In the genomic region with DNA sequence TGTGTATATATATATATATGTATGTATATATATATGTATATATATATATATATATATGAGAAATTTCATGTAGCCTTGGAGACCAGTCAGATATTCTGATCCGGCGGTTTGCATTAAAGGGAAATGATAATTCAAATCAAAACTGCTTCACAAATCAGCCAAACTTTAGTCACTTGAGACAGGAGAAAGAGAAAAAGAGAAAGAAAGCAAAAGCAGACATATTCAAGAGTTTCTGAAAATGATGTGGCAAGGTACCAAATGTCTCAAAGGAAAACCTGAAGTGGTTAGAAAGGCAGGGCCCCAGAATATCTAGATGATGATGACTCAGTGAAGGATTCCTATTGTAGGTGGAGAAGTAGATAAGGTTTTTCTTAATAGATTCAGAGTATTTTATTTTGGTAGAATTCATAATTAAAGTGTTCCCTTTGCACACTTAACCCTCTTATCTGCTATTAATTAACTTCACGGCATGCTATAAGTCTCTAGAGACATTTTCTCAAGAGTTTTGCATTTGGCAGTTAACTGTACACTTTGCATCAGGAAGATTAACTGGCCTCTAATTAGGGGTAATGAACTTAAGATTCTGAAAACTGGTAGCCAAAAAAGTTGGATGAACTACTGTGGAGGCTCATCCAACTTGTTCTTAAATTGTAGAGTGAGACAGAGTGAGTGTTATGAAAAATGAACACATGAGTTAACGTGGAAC, we compare ENCODE assay signal across 12 cellular contexts. TPM values are rescaled to one million over a fixed set of nuclear protein-coding genes. Genes with fewer than 3 reads are reported as not detected.
DNase-seq lines count a peak whose midpoint lies in the region; ATAC-seq and TF ChIP-seq lines count a peak whose summit lies in the region.
"Had no signal": no experiment of that assay in that cellular context is flagged by ENCODE, and none has a peak within 500 bp of the region (broad histone marks: within the 10 kb centered on the region; RNA-seq: fewer than 3 reads in every experiment).

No MANE protein-coding gene starts in this region.

- peaks cover 13 to 31% of the 10 kb centered on the region in 2 donors for H3K4me1 Mint-ChIP-seq in effector memory CD8-positive, alpha-beta T cell (ENCODE audit: low read depth in 2 of 2)
- H3K4me1 Mint-ChIP-seq: neural crest cell had no signal

- no CpG with 5 or more reads among the region's 4 CpGs for WGBS in mesendoderm (ENCODE audit: extremely low coverage, insufficient coverage, low lambda C conversion rate)
- 94% methylated on average over 4 of the region's 4 CpGs for WGBS in prostate gland

- H3K4ac ChIP-seq in mesendoderm (ENCODE audit: low read depth, low read length) = no peak overlapping the region

- H2BK5ac ChIP-seq in mesendoderm (ENCODE audit: low read length) = no peak overlapping the region

- H3K27me3 Mint-ChIP-seq in effector memory CD8-positive, alpha-beta T cell = no peaks in the 10 kb centered on the region

- no peak overlapping the region for H3K4me2 ChIP-seq in mesendoderm (ENCODE audit: low read length)

- H3K27me3 ChIP-seq in mesendoderm (ENCODE audit: insufficient read depth, low read length, poor library complexity) (no peaks in the 10 kb centered on the region), prostate gland (replicated peaks; ENCODE audit: insufficient read depth) (no peaks in the 10 kb centered on the region)

- ATAC-seq in GM18868 (IDR thresholded peaks at IDR 0.05; ENCODE audit: unreplicated experiment) (peak; percentile 89), GM21515 (IDR thresholded peaks at IDR 0.05; ENCODE audit: unreplicated experiment) (peak; percentile 89), HG03342 (IDR thresholded peaks at IDR 0.05; ENCODE audit: unreplicated experiment) (peak; percentile 92)
- peak; percentile 22 for ATAC-seq in effector memory CD8-positive, alpha-beta T cell (replicated peaks)

- H3K23ac ChIP-seq in mesendoderm (ENCODE audit: low read length) = no peak overlapping the region

- H3K27ac ChIP-seq in mesendoderm (ENCODE audit: low read depth, low read length) (no peak overlapping the region), prostate gland (no peak overlapping the region)
- H3K27ac ChIP-seq: SK-N-MC had no signal

- DNase-seq in effector memory CD8-positive, alpha-beta T cell = no peak
- DNase-seq in SHP77 (lab: John Stamatoyannopoulos, UW) (no peak), mesendoderm (no peak), prostate gland (ENCODE audit: low spot score) (no peak)
- DNase-seq in effector CD4-positive, alpha-beta T cell = no peak
- DNase-seq: anterior cingulate cortex, glutamatergic neuron had no signal

- H3K36me3 ChIP-seq in mesendoderm (ENCODE audit: control insufficient read depth, insufficient read depth, low read length) = no peaks in the 10 kb centered on the region
- no peaks in the 10 kb centered on the region for H3K36me3 ChIP-seq in prostate gland

- H3K4me1 ChIP-seq in mesendoderm (ENCODE audit: control insufficient read depth, low read depth, low read length) (no peaks in the 10 kb centered on the region), prostate gland (replicated peaks) (no peaks in the 10 kb centered on the region)

- TF ChIP-seq CTCF in prostate gland (IDR thresholded peaks at IDR 0.05) = no peak

- H3K27ac Mint-ChIP-seq in effector memory CD8-positive, alpha-beta T cell = peak overlapping the region in 1 of 2 donors; percentile 70

- H3K79me1 ChIP-seq in mesendoderm (ENCODE audit: low read length) = no peaks in the 10 kb centered on the region

- no peak overlapping the region for H3K4me3 Mint-ChIP-seq in effector memory CD8-positive, alpha-beta T cell
- H3K4me3 Mint-ChIP-seq: neural crest cell had no signal

- H2BK15ac ChIP-seq in mesendoderm (replicated peaks; ENCODE audit: low read depth) = no peak overlapping the region

- no peaks in the 10 kb centered on the region for H3K9me3 ChIP-seq in prostate gland

- TF ChIP-seq POLR2A in prostate gland (IDR thresholded peaks at IDR 0.05) = no peak

- intact Hi-C loops in prostate gland (cut with DNase I) = no loop called here

- no peak overlapping the region for H4K5ac ChIP-seq in mesendoderm (ENCODE audit: low read length)

- H3K4me3 ChIP-seq in mesendoderm (ENCODE audit: low read length) (no peak overlapping the region), prostate gland (no peak overlapping the region)
- H3K4me3 ChIP-seq: SK-N-MC had no signal

- no peak overlapping the region for H3K18ac ChIP-seq in mesendoderm (ENCODE audit: low read length)

- H2BK120ac ChIP-seq in mesendoderm (ENCODE audit: low read depth, low read length) = no peak overlapping the region

- H3K56ac ChIP-seq in mesendoderm (ENCODE audit: low read length) = no peak overlapping the region

- no peak overlapping the region for H2AK5ac ChIP-seq in mesendoderm (ENCODE audit: low read length)

- H3K9ac ChIP-seq in mesendoderm (ENCODE audit: low read length) = no peak overlapping the region

- H3K36me3 Mint-ChIP-seq in effector memory CD8-positive, alpha-beta T cell (ENCODE audit: insufficient read depth) = peaks cover 3% of the 10 kb centered on the region

- H4K8ac ChIP-seq in mesendoderm (ENCODE audit: low read depth, low read length) = no peak overlapping the region

- no peaks in the 10 kb centered on the region for H3K79me2 ChIP-seq in mesendoderm (ENCODE audit: control insufficient read depth, insufficient read depth, low read length)

- peaks cover 0 to 5% of the 10 kb centered on the region in 2 donors for H3K9me3 Mint-ChIP-seq in effector memory CD8-positive, alpha-beta T cell

RNA-seq across cellular contexts. Expression of gene ASF1A, which starts 50.1 kb away (rescaled TPM):
- 37.3 TPM for polyA plus RNA-seq in mesendoderm (2013, experiment 1 of 2)
- polyA plus RNA-seq in mesendoderm (2013, experiment 2 of 2) = 39.0 TPM
- 10 to 100 TPM; 12.5 to 15.6 TPM for total RNA-seq in prostate gland

Comparison
In these comparisons a context has a peak if more than half of its experiments do, and no peak if none do; other contexts are left out.
1. ATAC-seq: peak in every context shown above with its lines; median percentile 92 in HG03342; 89 in GM18868; 89 in GM21515; 22 in effector memory CD8-positive, alpha-beta T cell.